In genomic region chr19:34786236-34786635, GRCh38 we compare ENCODE assay signal across 19 cellular contexts. TPM values are rescaled to one million over a fixed set of nuclear protein-coding genes. Genes with fewer than 3 reads are reported as not detected.
DNase-seq lines count a peak whose midpoint lies in the region; ATAC-seq, FAIRE-seq and TF ChIP-seq lines count a peak whose summit lies in the region.
"Had no signal": no experiment of that assay in that cellular context is flagged by ENCODE, and none has a peak within 500 bp of the region (broad histone marks: within the 10 kb centered on the region; RNA-seq: fewer than 3 reads in every experiment).

No MANE protein-coding gene starts in this region.

- H3K9me3 ChIP-seq in esophagus muscularis mucosa, result no peaks in the 10 kb centered on the region

- no peaks in the 10 kb centered on the region for H3K4me1 ChIP-seq in esophagus muscularis mucosa
- H3K4me1 ChIP-seq: Caco-2 had no signal

- H3K36me3 ChIP-seq in bronchial epithelial cell (ENCODE audit: control insufficient read depth, insufficient read depth, low read length) (no peaks in the 10 kb centered on the region), esophagus muscularis mucosa (no peaks in the 10 kb centered on the region)
- H3K36me3 ChIP-seq: BLaER1 treated with 17β-estradiol and CSF1 and Interleukin-3, amounts not matched to agents 10 nM and 100 nM had no signal

- no peak for TF ChIP-seq CTCF in bronchial epithelial cell (IDR thresholded peaks at IDR 0.05; ENCODE audit: insufficient read depth, low read length, severe bottlenecking)
- TF ChIP-seq CTCF in esophagus muscularis mucosa (IDR thresholded peaks at IDR 0.05), result no peak

- intact Hi-C loops in esophagus muscularis mucosa (cut with DNase I), result no loop called here

- ATAC-seq in HG02852 (IDR thresholded peaks at IDR 0.05; ENCODE audit: unreplicated experiment), result no peak
- ATAC-seq: CD8-positive, alpha-beta T cell had no signal

- no peak overlapping the region for H3K27ac ChIP-seq in esophagus muscularis mucosa (replicated peaks in 1 of 4)
- H3K27ac ChIP-seq: BLaER1 treated with 17β-estradiol and CSF1 and Interleukin-3, amounts not matched to agents 10 nM and 100 nM; C4-2B had no signal

- DNase-seq in bronchial epithelial cell (ENCODE audit: low read depth) (no peak), esophagus muscularis mucosa (ENCODE audit: extremely low spot score) (peak; percentile 86), NCI-H82 treated with DMSO at 0.1 percent for 48 hours (lab: John Stamatoyannopoulos, UW; ENCODE audit: unreplicated experiment) (no peak), GM19239 (ENCODE audit: insufficient read length, low spot score) (no peak)
- DNase-seq: 8988T; AML-193; Caco-2; Calu3; CD4-positive, alpha-beta T cell; CD8-positive, alpha-beta T cell; DMS79 treated with DMSO at 0.1 percent for 48 hours; GF-D8 had no signal

- TF ChIP-seq POLR2A in esophagus muscularis mucosa (IDR thresholded peaks at IDR 0.05; ENCODE audit: low read depth), result no peak

- H3K27me3 ChIP-seq in bronchial epithelial cell (ENCODE audit: control insufficient read depth, insufficient read depth, low read length) (no peaks in the 10 kb centered on the region), esophagus muscularis mucosa (no peaks in the 10 kb centered on the region)
- H3K27me3 ChIP-seq: BLaER1 treated with 17β-estradiol and CSF1 and Interleukin-3, amounts not matched to agents 10 nM and 100 nM had no signal

- no peak for TF ChIP-seq EP300 in esophagus muscularis mucosa (IDR thresholded peaks at IDR 0.05)

- FAIRE-seq in bronchial epithelial cell (lab: Jason Lieb, UNC) (peak; percentile 28), GM19239 (lab: Jason Lieb, UNC) (no peak)
- FAIRE-seq: A204.1, D721Med, G401.6, GM12891 had no signal

- WGBS in esophagus muscularis mucosa, result 81% methylated on average over 5 of the region's 5 CpGs

- H3K4me3 ChIP-seq in bronchial epithelial cell (ENCODE audit: low read depth, low read length) (no peak overlapping the region), esophagus muscularis mucosa (no peak overlapping the region)
- H3K4me3 ChIP-seq: BLaER1 treated with 17β-estradiol and CSF1 and Interleukin-3, amounts not matched to agents 10 nM and 100 nM had no signal

RNA-seq across cellular contexts. Expression of gene ZNF599, which starts 13.2 kb away (rescaled TPM):
- 1.9 and 2.4 TPM in 2 replicates for total RNA-seq in bronchial epithelial cell
- total RNA-seq in esophagus muscularis mucosa, result 1 to 10 TPM; 5.8 to 7.1 (median 6.7) TPM

RNA-seq across cellular contexts. Expression of gene ZNF181, which starts 52.2 kb away (rescaled TPM):
- total RNA-seq in bronchial epithelial cell (10.5 and 11.3 TPM in 2 replicates), esophagus muscularis mucosa (10 to 100 TPM; 22.6 to 31.6 (median 26.0) TPM)
